8 cellular contexts compared by ENCODE assay signal in genomic region chr19:44914436-44915206, GRCh38. TPM values are rescaled to one million over a fixed set of nuclear protein-coding genes. Genes with fewer than 3 reads are reported as not detected.
DNase-seq lines count a peak whose midpoint lies in the region; ATAC-seq, FAIRE-seq and TF ChIP-seq lines count a peak whose summit lies in the region.
"Not testable (repeated sequence)": the region's sequence is repeated elsewhere in the genome, so short reads cannot be mapped to it uniquely, and the experiment has no call there.

TSS of gene APOC1 (plus strand) at chr19:44914608. CDS start at chr19:44914892, 284 bp downstream.

- H3K27me3 ChIP-seq in GM06990 (replicated peaks; ENCODE audit: control insufficient read depth, insufficient read depth, low read length); cardiac muscle cell; pancreas; testis: not testable (repeated sequence)

- peak; percentile 82 for DNase-seq in GM06990 (ENCODE audit: extremely low read depth, insufficient read length)
- DNase-seq in NCI-H1417 (lab: John Stamatoyannopoulos, UW) = peak; percentile 65 to 87 (median 86)
- peak; percentile 24 to 70 for DNase-seq in SW 1271 (lab: John Stamatoyannopoulos, UW)
- DNase-seq in activated naive CD8-positive, alpha-beta T cell treated with anti-CD3 and anti-CD28 coated beads, Interleukin-2, amount 50 U/mL, for 16 hours (ENCODE audit: low read depth, low spot score) = peak; percentile 57
- DNase-seq in cardiac muscle cell (ENCODE audit: low read depth in 1 of 2, low spot score in 1 of 2) = peak; percentile 88 to 91
- DNase-seq in pancreas = peak; percentile 76 to 90 (median 84)
- peak; percentile 95 for DNase-seq in testis

- H3K27ac ChIP-seq in cardiac muscle cell = not testable (repeated sequence)
- H3K27ac ChIP-seq in pancreas (peak within 1 kb of the TSS in 1 of 4 donors; percentile 15), testis (peak within 1 kb of the TSS; percentile 63 to 70)

- WGBS in pancreas, 2 donors = 8 to 13% methylated on average over 22 to 26 of the region's 28 CpGs
- 4 to 8% methylated on average over 23 to 28 of the region's 28 CpGs for WGBS in testis, 2 donors

- ATAC-seq in HG02763 (IDR thresholded peaks at IDR 0.05; ENCODE audit: unreplicated experiment) (peak; percentile 80), pancreas (peak; percentile 91 to 97 (median 94))

- not testable (repeated sequence) for TF ChIP-seq POLR2A in testis (IDR thresholded peaks at IDR 0.05)

- intact Hi-C loops in pancreas (cut with DNase I); testis (cut with DNase I; ENCODE audit: low total_unique reads): not testable (repeated sequence)

- not testable (repeated sequence) for H3K4me1 ChIP-seq in cardiac muscle cell (ENCODE audit: low read depth); pancreas
- H3K4me1 ChIP-seq in testis = peaks cover 36% of the 10 kb centered on the region

- not testable (repeated sequence) for TF ChIP-seq CTCF in GM06990 (IDR thresholded peaks at IDR 0.05; ENCODE audit: insufficient read depth, low read length, poor library complexity, severe bottlenecking); cardiac muscle cell (IDR thresholded peaks at IDR 0.05; ENCODE audit: low read depth, low read length); pancreas (IDR thresholded peaks at IDR 0.05); testis (IDR thresholded peaks at IDR 0.05)

- H3K4me3 ChIP-seq in GM06990 (replicated peaks; ENCODE audit: low read depth, low read length) (peak within 1 kb of the TSS; percentile 60), cardiac muscle cell (peak within 1 kb of the TSS; percentile 48), pancreas (peak within 1 kb of the TSS; percentile 12 to 57 (median 29)), testis (peak within 1 kb of the TSS; percentile 54 to 58)

- H3K36me3 ChIP-seq in GM06990 (ENCODE audit: control insufficient read depth, insufficient read depth, low read length); cardiac muscle cell; pancreas; testis (ENCODE audit: low read depth, missing control alignments): not testable (repeated sequence)

- FAIRE-seq in pancreas (lab: Jason Lieb, UNC) = not testable (repeated sequence)

- H3K9me3 ChIP-seq in cardiac muscle cell (ENCODE audit: low read depth); pancreas; testis: not testable (repeated sequence)

RNA-seq across cellular contexts. Expression of gene APOC1, which starts in this region (rescaled TPM):
- 13.0 and 27.1 TPM in 2 replicates for total RNA-seq in cardiac muscle cell
- 20.1 and 22.7 TPM in 2 replicates for polyA plus RNA-seq in cardiac muscle cell
- 100 to 1,000 TPM in 1 of 6 donors, 10 to 100 TPM in 1, 1 to 10 TPM in 4; 1.1 to 213 (median 5.7) TPM for total RNA-seq in pancreas
- polyA plus RNA-seq in pancreas = 1 to 10 TPM; 5.0 to 7.6 TPM
- 10 to 100 TPM in 1 of 2 donors, 1 to 10 TPM in 1; 9.4 to 43.9 TPM for total RNA-seq in testis
- 42.9 TPM for polyA plus RNA-seq in testis (ENCODE audit: insufficient read depth, low read depth, low replicate concordance)
